In the genomic region with DNA sequence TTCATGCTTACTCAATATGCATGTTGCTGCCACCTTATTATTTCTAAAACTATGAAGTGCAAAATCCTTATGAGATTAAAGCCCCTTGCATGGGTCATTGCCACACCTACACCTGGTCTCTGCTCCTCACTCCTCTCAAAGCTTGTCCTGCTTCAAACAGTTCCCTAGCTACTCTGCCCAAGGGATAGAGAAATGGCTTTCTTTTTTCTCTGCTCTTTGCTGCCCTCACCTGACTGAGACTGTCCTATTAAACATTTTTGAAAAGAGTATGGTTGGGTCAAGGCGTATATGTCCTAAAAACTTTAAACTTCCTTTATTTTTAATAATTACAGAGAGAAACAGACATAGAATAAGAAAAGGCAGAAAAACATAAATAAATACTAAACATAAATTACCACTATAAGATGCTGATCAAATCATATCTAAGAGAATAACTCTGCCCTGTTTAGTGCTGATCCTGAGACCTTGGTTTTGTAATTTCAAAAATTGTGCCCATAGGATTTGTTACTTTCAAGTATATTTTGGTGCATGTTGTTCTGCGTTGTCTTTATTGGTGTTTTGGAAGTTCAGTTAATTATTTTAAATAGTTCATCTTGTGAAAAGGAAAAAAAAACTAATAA, we compare ENCODE assay signal across 9 cellular contexts.
DNase-seq lines count a peak whose midpoint lies in the region; ATAC-seq, FAIRE-seq and TF ChIP-seq lines count a peak whose summit lies in the region.
"Had no signal": no experiment of that assay in that cellular context is flagged by ENCODE, and none has a peak within 500 bp of the region (broad histone marks: within the 10 kb centered on the region; RNA-seq: fewer than 3 reads in every experiment).

No MANE protein-coding gene starts in this region.

- ATAC-seq in HG03571 (IDR thresholded peaks at IDR 0.05; ENCODE audit: unreplicated experiment) (no peak), GM18909 (IDR thresholded peaks at IDR 0.05; ENCODE audit: poor library complexity, unreplicated experiment) (no peak)

- no peaks in the 10 kb centered on the region for H3K27me3 ChIP-seq in H9 (ENCODE audit: insufficient read depth, low read length)
- H3K27me3 ChIP-seq in hepatocyte, result no peaks in the 10 kb centered on the region

- H3K23ac ChIP-seq in H9 (ENCODE audit: insufficient read length, low read depth, low read length), result no peak overlapping the region

- no peaks in the 10 kb centered on the region for H3K9me2 ChIP-seq in hepatocyte (replicated peaks; ENCODE audit: insufficient read depth)

- H3K9me3 Mint-ChIP-seq in H9, result peaks cover 0 to 5% of the 10 kb centered on the region in 2 experiments; a peak in 1 of 5 replicates

- H3K9me3 ChIP-seq in H9 (ENCODE audit: control insufficient read depth, low read depth, low read length) (no peaks in the 10 kb centered on the region), hepatocyte (ENCODE audit: low read depth) (no peaks in the 10 kb centered on the region)

- H4K20me1 ChIP-seq in H9 (ENCODE audit: control insufficient read depth, insufficient read depth, insufficient read length), result no peaks in the 10 kb centered on the region
- H4K20me1 ChIP-seq in hepatocyte (ENCODE audit: insufficient read depth, poor library complexity, severe bottlenecking), result no peaks in the 10 kb centered on the region

- H2AFZ ChIP-seq in H9 (ENCODE audit: low read length) (no peak overlapping the region), hepatocyte (no peak overlapping the region)

- H2BK5ac ChIP-seq in H9 (ENCODE audit: insufficient read length, low read length), result no peak overlapping the region

- peaks cover 0 to 9% (median 0%) of the 10 kb centered on the region in 3 experiments; a peak in 2 of 7 replicates for H3K36me3 Mint-ChIP-seq in H9 (ENCODE audit: insufficient read depth in 1 of 3, low read depth in 3 of 3)

- H3K23me2 ChIP-seq in H9 (ENCODE audit: insufficient read length, low read depth, low read length, poor library complexity, severe bottlenecking), result no peaks in the 10 kb centered on the region

- no peaks in the 10 kb centered on the region for H3K27me3 Mint-ChIP-seq in H9 (ENCODE audit: low read depth)

- H3K27ac ChIP-seq in H9 (ENCODE audit: insufficient read length, low read depth, low read length) (no peak overlapping the region), hepatocyte (no peak overlapping the region)
- H3K27ac ChIP-seq: HL-60 had no signal

- no peak overlapping the region for H4K8ac ChIP-seq in H9 (replicated peaks; ENCODE audit: insufficient read length, low read depth, low read length)

- no peak overlapping the region for H2AK5ac ChIP-seq in H9 (ENCODE audit: insufficient read length, low read length)

- H3K18ac ChIP-seq in H9 (ENCODE audit: insufficient read length, low read depth, low read length), result no peak overlapping the region

- no peak overlapping the region for H3T11ph ChIP-seq in H9 (ENCODE audit: low read length)

- H4K91ac ChIP-seq in H9 (ENCODE audit: insufficient read length, low read depth, low read length), result no peak overlapping the region

- no peaks in the 10 kb centered on the region; the same call in 1 of the 2 replicates for H3K4me1 ChIP-seq in H9 (ENCODE audit: insufficient read depth, low read length)
- H3K4me1 ChIP-seq in hepatocyte (ENCODE audit: insufficient read depth), result no peaks in the 10 kb centered on the region

- no peak overlapping the region for H3K14ac ChIP-seq in H9 (ENCODE audit: insufficient read depth, low read length)

- H4K5ac ChIP-seq in H9 (ENCODE audit: insufficient read length, low read depth, low read length), result no peak overlapping the region

- no peak overlapping the region for H3K56ac ChIP-seq in H9 (ENCODE audit: insufficient read length, low read depth, low read length)

- H2BK15ac ChIP-seq in H9 (ENCODE audit: low read depth, low read length), result no peak overlapping the region

- no peak overlapping the region for H2BK12ac ChIP-seq in H9 (ENCODE audit: insufficient read length, low read depth, low read length)

- no peak overlapping the region for H2BK20ac ChIP-seq in H9 (ENCODE audit: low read depth, low read length, poor library complexity, severe bottlenecking)

- H3K79me1 ChIP-seq in H9 (ENCODE audit: insufficient read depth, low read depth, low read length, poor library complexity, severe bottlenecking), result no peaks in the 10 kb centered on the region

- no peak overlapping the region for H3K4me3 Mint-ChIP-seq in H9

- WGBS in H9 (ENCODE audit: extremely low coverage, insufficient read length, low lambda C conversion rate), result no CpG with 5 or more reads among the region's 2 CpGs
- WGBS in hepatocyte (ENCODE audit: low lambda C conversion rate, missing lambda C conversion rate), result 67% methylated on average over 2 of the region's 2 CpGs

- TF ChIP-seq CTCF in H9 (conservative IDR thresholded peaks at IDR 0.05) (peak; percentile 73), hepatocyte (IDR thresholded peaks at IDR 0.05; ENCODE audit: poor library complexity) (peak; percentile 69)

- H3K9ac ChIP-seq in H9 (ENCODE audit: extremely low read depth, insufficient read length, low read length), result no peak overlapping the region

- peaks cover 17 to 38% of the 10 kb centered on the region in 2 experiments for H3K4me1 Mint-ChIP-seq in H9

- H3K79me2 ChIP-seq in H9 (ENCODE audit: insufficient read depth, low read length), result no peaks in the 10 kb centered on the region
- H3K79me2 ChIP-seq in hepatocyte, result no peaks in the 10 kb centered on the region

- no peaks in the 10 kb centered on the region for H3K36me3 ChIP-seq in hepatocyte (replicated peaks; ENCODE audit: insufficient read depth, low read depth)

- peak overlapping the region in 1 of 3 experiments; percentile 71; a peak in 1 of 7 replicates for H3K27ac Mint-ChIP-seq in H9

- in situ Hi-C loops in SK-MEL-5 (cut with HindIII; ENCODE audit: low pct_unique_long_range_greater_than_20kb, low sequenced_read_pairs), result no loop called here

- FAIRE-seq in A204.1 (lab: Jason Lieb, UNC), result peak; percentile 89

- no peak overlapping the region for H3K4me3 ChIP-seq in hepatocyte

- no peak overlapping the region for H3K4me2 ChIP-seq in H9 (ENCODE audit: insufficient read depth, insufficient read length, low read length)
- no peak overlapping the region for H3K4me2 ChIP-seq in hepatocyte

- H3K4ac ChIP-seq in H9 (ENCODE audit: low read depth, low read length), result no peak overlapping the region

- DNase-seq in H9 (peak; percentile 34), SK-MEL-5 (ENCODE audit: low read depth, low spot score) (peak; percentile 66), hepatocyte (ENCODE audit: low spot score) (peak; percentile 51)
- no peak for DNase-seq in stimulated activated CD8-positive, alpha-beta memory T cell treated with anti-CD3 and anti-CD28 coated beads, Interleukin-4, amount 100 ng/mL, for 48 hours
- DNase-seq in activated CD8-positive, alpha-beta memory T cell treated with anti-CD3 and anti-CD28 coated beads, Interleukin-2, amount 50 U/mL, for 48 hours, result no peak

- H2BK120ac ChIP-seq in H9 (ENCODE audit: low read depth, low read length, poor library complexity, severe bottlenecking), result no peak overlapping the region

Comparison
In these comparisons a context has a peak if more than half of its experiments do, and no peak if none do; other contexts are left out.
1. DNase-seq: peak in H9 (single experiment), SK-MEL-5 (single experiment) and hepatocyte (single experiment); none in stimulated activated CD8-positive, alpha-beta memory T cell treated with anti-CD3 and anti-CD28 coated beads, Interleukin-4, amount 100 ng/mL, for 48 hours (single experiment) and activated CD8-positive, alpha-beta memory T cell treated with anti-CD3 and anti-CD28 coated beads, Interleukin-2, amount 50 U/mL, for 48 hours (single experiment).